25 cellular contexts compared by ENCODE assay signal in the genomic region with DNA sequence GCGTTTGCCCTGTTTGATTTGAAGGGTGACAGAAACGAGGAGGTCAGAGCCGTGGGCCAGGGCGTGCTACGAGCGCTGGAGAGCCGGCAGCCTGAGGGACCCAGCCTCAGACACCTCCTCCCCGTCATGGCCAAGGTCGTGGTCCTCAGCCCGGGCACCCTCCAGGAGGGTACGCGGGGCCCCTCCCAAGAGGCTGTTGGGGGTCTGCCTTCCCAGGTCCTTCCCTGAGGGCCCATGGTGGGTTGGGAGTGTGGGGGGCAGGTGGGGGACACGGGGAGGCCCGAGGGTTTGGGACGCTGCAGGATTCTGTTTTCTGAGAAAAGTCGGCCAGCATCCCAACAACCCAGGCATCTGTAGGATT.
"Had no signal": no experiment of that assay in that cellular context is flagged by ENCODE, and none has a peak within 500 bp of the region (broad histone marks: within the 10 kb centered on the region; RNA-seq: fewer than 3 reads in every experiment).

No MANE protein-coding gene starts in this region.

- H3K27ac ChIP-seq: heart left ventricle, hepatocyte, left ventricle myocardium inferior, neural progenitor cell, pancreas, prostate gland, stomach, thoracic aorta, tibial artery, upper lobe of right lung, uterus had no signal

- DNase-seq: islet precursor cell; left ventricle myocardium inferior; mesendoderm; naive B cell; natural killer cell; nephron progenitor cell; retina; stimulated activated CD4-positive, alpha-beta T cell treated with anti-CD3 and anti-CD28 coated beads, Interleukin-4, amount 100 ng/mL, for 24 hours; stimulated activated naive CD4-positive, alpha-beta T cell; stomach; tibial artery; trophoblast cell; upper lobe of right lung; uterus had no signal

- H3K4me3 Mint-ChIP-seq: mesothelial cell of epicardium; naive B cell; natural killer cell; nephron progenitor cell; neural progenitor cell; stimulated activated effector memory CD8-positive, alpha-beta T cell treated with anti-CD3 and anti-CD28 coated beads, Interleukin-12 subunit alpha, Interleukin-12 subunit beta, amount 100 ng/mL, for 72 hours had no signal

- FAIRE-seq: pancreas had no signal

- H3K27me3 Mint-ChIP-seq: naive B cell had no signal

- H3K36me3 ChIP-seq: neural progenitor cell, uterus had no signal

- H3K36me3 Mint-ChIP-seq: natural killer cell, neural progenitor cell had no signal

- H3K9me3 Mint-ChIP-seq: mesothelial cell of epicardium; naive B cell; natural killer cell; nephron progenitor cell; neural progenitor cell; stimulated activated effector memory CD8-positive, alpha-beta T cell treated with anti-CD3 and anti-CD28 coated beads, Interleukin-12 subunit alpha, Interleukin-12 subunit beta, amount 100 ng/mL, for 72 hours had no signal

- H3K9me3 ChIP-seq: heart left ventricle, left ventricle myocardium inferior, pancreas, prostate gland, stomach, thoracic aorta, tibial artery, upper lobe of right lung, uterus had no signal

- H3K4me1 Mint-ChIP-seq: nephron progenitor cell, neural progenitor cell had no signal

- H3K4me1 ChIP-seq: neural progenitor cell, prostate gland, uterus had no signal

- H3K27me3 ChIP-seq: heart left ventricle, hepatocyte, neural progenitor cell, pancreas, stomach, tibial artery, upper lobe of right lung, uterus had no signal

- H3K4me3 ChIP-seq: heart left ventricle, hepatocyte, left ventricle myocardium inferior, lung, neural progenitor cell, pancreas, prostate gland, skin epidermis, stomach, thoracic aorta, tibial artery, upper lobe of right lung, uterus had no signal

- H3K27ac Mint-ChIP-seq: mesothelial cell of epicardium; naive B cell; natural killer cell; nephron progenitor cell; neural progenitor cell; stimulated activated effector memory CD8-positive, alpha-beta T cell treated with anti-CD3 and anti-CD28 coated beads, Interleukin-12 subunit alpha, Interleukin-12 subunit beta, amount 100 ng/mL, for 72 hours had no signal

- ATAC-seq: natural killer cell; pancreas; sciatic nerve; stimulated activated effector memory CD8-positive, alpha-beta T cell treated with anti-CD3 and anti-CD28 coated beads, Interleukin-12 subunit alpha, Interleukin-12 subunit beta, amount 100 ng/mL, for 72 hours; upper lobe of right lung had no signal
